1 cellular context compared by ENCODE assay signal in the genomic region with DNA sequence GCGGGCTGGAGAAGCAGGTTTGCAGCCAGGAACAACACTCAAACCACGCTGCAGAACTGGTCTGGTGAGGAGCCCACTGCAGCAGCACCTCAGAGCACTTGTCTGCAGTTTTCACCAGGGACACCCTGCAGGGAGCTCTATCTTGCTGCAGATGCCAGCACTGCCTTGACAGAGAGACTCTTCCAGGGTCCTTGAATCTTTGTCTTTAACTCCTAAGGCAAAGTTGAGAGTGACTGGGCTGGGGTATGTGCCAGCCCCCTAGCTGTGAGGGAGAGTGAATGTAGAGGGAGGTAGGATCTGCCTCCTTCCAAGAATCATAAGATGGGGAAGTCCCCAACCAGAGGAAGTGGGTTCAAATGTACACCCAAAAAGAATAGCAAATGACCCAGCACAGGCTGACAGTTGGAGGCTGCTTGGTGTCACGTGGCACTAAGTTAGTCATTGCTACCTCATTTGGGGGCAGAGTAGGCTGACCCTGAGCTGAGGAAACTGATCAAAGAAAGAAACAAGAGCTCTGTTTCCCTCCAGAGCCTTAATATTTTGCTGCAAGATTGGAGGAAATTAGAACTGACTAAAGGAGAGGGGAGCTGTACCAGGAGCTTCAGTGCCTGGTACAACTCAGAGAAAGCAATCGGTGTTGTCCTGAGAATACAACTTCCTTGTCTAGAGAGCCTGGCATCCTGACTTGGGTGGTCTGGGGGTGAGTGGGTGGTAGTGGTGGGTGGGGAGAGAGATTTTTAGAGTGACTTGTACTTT.
TF ChIP-seq lines count a peak whose summit lies in the region.

No MANE protein-coding gene starts in this region.

TF ChIP-seq in GM23338, 12 proteins besides CTCF, POLR2A, EP300 and RAD21:
- TF ChIP-seq POLR2AphosphoS5 (IDR thresholded peaks at IDR 0.05; ENCODE audit: low read depth) (no peak), EZH2phosphoT487 (IDR thresholded peaks at IDR 0.05; ENCODE audit: unreplicated experiment) (no peak), NANOG (IDR thresholded peaks at IDR 0.05; ENCODE audit: borderline replicate concordance) (no peak), CREB1 (CRISPR knock-in tag; IDR thresholded peaks at IDR 0.05; ENCODE audit: low read depth) (no peak), STAT1 (IDR thresholded peaks at IDR 0.05; ENCODE audit: unreplicated experiment) (no peak), REST (IDR thresholded peaks at IDR 0.05; ENCODE audit: unreplicated experiment) (no peak), EZH2 (IDR thresholded peaks at IDR 0.05; ENCODE audit: low read depth, unreplicated experiment) (no peak), ZNF331 (CRISPR knock-in tag; IDR thresholded peaks at IDR 0.05; ENCODE audit: low read depth) (no peak), JUNB (IDR thresholded peaks at IDR 0.05; ENCODE audit: unreplicated experiment) (no peak), ZNF114 (CRISPR knock-in tag; IDR thresholded peaks at IDR 0.05) (no peak)
- TF ChIP-seq, protein P1, sequence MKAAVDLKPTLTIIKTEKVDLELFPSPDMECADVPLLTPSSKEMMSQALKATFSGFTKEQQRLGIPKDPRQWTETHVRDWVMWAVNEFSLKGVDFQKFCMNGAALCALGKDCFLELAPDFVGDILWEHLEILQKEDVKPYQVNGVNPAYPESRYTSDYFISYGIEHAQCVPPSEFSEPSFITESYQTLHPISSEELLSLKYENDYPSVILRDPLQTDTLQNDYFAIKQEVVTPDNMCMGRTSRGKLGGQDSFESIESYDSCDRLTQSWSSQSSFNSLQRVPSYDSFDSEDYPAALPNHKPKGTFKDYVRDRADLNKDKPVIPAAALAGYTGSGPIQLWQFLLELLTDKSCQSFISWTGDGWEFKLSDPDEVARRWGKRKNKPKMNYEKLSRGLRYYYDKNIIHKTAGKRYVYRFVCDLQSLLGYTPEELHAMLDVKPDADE (IDR thresholded peaks at IDR 0.05), result no peak
- TF ChIP-seq, protein P2, sequence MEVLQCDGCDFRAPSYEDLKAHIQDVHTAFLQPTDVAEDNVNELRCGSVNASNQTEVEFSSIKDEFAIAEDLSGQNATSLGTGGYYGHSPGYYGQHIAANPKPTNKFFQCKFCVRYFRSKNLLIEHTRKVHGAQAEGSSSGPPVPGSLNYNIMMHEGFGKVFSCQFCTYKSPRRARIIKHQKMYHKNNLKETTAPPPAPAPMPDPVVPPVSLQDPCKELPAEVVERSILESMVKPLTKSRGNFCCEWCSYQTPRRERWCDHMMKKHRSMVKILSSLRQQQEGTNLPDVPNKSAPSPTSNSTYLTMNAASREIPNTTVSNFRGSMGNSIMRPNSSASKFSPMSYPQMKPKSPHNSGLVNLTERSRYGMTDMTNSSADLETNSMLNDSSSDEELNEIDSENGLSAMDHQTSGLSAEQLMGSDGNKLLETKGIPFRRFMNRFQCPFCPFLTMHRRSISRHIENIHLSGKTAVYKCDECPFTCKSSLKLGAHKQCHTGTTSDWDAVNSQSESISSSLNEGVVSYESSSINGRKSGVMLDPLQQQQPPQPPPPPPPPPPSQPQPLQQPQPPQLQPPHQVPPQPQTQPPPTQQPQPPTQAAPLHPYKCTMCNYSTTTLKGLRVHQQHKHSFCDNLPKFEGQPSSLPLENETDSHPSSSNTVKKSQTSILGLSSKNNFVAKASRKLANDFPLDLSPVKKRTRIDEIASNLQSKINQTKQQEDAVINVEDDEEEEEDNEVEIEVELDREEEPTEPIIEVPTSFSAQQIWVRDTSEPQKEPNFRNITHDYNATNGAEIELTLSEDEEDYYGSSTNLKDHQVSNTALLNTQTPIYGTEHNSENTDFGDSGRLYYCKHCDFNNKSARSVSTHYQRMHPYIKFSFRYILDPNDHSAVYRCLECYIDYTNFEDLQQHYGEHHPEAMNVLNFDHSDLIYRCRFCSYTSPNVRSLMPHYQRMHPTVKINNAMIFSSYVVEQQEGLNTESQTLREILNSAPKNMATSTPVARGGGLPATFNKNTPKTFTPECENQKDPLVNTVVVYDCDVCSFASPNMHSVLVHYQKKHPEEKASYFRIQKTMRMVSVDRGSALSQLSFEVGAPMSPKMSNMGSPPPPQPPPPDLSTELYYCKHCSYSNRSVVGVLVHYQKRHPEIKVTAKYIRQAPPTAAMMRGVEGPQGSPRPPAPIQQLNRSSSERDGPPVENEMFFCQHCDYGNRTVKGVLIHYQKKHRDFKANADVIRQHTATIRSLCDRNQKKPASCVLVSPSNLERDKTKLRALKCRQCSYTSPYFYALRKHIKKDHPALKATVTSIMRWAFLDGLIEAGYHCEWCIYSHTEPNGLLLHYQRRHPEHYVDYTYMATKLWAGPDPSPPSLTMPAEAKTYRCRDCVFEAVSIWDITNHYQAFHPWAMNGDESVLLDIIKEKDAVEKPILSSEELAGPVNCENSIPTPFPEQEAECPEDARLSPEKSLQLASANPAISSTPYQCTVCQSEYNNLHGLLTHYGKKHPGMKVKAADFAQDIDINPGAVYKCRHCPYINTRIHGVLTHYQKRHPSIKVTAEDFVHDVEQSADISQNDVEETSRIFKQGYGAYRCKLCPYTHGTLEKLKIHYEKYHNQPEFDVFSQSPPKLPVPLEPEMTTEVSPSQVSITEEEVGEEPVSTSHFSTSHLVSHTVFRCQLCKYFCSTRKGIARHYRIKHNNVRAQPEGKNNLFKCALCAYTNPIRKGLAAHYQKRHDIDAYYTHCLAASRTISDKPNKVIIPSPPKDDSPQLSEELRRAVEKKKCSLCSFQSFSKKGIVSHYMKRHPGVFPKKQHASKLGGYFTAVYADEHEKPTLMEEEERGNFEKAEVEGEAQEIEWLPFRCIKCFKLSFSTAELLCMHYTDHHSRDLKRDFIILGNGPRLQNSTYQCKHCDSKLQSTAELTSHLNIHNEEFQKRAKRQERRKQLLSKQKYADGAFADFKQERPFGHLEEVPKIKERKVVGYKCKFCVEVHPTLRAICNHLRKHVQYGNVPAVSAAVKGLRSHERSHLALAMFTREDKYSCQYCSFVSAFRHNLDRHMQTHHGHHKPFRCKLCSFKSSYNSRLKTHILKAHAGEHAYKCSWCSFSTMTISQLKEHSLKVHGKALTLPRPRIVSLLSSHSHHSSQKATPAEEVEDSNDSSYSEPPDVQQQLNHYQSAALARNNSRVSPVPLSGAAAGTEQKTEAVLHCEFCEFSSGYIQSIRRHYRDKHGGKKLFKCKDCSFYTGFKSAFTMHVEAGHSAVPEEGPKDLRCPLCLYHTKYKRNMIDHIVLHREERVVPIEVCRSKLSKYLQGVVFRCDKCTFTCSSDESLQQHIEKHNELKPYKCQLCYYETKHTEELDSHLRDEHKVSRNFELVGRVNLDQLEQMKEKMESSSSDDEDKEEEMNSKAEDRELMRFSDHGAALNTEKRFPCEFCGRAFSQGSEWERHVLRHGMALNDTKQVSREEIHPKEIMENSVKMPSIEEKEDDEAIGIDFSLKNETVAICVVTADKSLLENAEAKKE (CRISPR knock-in tag; IDR thresholded peaks at IDR 0.05), result no peak
TF ChIP-seq in GM23338: peak in this region for 0.
